ENCODE assay signal across 8 cellular contexts in the genomic region with DNA sequence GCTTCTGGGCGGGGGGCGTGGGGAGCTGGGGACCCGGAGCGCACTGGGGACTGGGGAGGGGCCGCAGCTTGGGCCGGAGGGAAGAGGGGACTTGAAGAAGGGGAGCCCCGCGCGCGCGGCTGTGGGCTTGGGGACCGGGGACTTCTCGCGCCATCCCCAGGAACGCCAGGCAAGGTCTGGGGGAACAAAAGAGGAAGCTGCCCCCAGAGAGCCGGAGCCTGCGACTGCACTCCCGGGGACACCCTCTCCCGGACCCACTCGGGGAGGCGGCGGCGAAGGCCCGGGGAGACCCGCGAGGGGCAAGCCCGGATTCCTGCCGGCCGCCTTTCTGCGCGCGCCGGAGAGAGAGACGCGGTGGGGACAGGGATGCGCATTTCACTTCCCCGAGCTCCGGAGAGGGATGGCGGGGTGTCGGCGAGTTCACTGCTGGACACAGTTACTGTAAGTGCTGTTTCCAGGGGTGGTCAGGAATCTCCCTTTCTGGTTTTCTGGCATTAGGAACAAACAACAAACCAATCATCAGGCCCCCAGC. TPM values are rescaled to one million over a fixed set of nuclear protein-coding genes. Genes with fewer than 3 reads are reported as not detected.
A peak's percentile ranks its signal among the peaks of the same experiment; 100 is the strongest.
DNase-seq lines count a peak whose midpoint lies in the region; ATAC-seq lines count a peak whose summit lies in the region.

No MANE protein-coding gene starts in this region.

- under 1% methylated on average over 41 of the region's 41 CpGs for WGBS in right cardiac atrium

- H3K4me3 Mint-ChIP-seq in activated naive CD8-positive, alpha-beta T cell, result peak overlapping the region; percentile 92

- ATAC-seq in right cardiac atrium, result peak; percentile 19 to 35
- ATAC-seq in sciatic nerve, result peak; percentile 47
- ATAC-seq in GM21423 (IDR thresholded peaks at IDR 0.05; ENCODE audit: unreplicated experiment), result no peak

- H3K9me3 Mint-ChIP-seq in activated naive CD8-positive, alpha-beta T cell (ENCODE audit: low read depth), result peaks cover 3% of the 10 kb centered on the region

- no peaks in the 10 kb centered on the region for H3K9me3 ChIP-seq in right cardiac atrium (ENCODE audit: control insufficient read depth, low read length)

- intact Hi-C loops in right cardiac atrium (cut with DNase I), result no loop called here
- intact Hi-C loops in sciatic nerve (cut with DNase I), result no loop called here

- peaks cover 2% of the 10 kb centered on the region for H3K36me3 Mint-ChIP-seq in activated naive CD8-positive, alpha-beta T cell

- H3K27ac ChIP-seq in right cardiac atrium (ENCODE audit: low read length), result peak overlapping the region; percentile 61

- H3K27me3 ChIP-seq in right cardiac atrium (ENCODE audit: control insufficient read depth, insufficient read depth), result no peaks in the 10 kb centered on the region

- peak overlapping the region; percentile 60 for H3K4me3 ChIP-seq in right cardiac atrium (ENCODE audit: low read length)

- peak overlapping the region; percentile 83 for H3K27ac Mint-ChIP-seq in activated naive CD8-positive, alpha-beta T cell

- H3K27me3 Mint-ChIP-seq in activated naive CD8-positive, alpha-beta T cell, result no peaks in the 10 kb centered on the region

- DNase-seq in DMS53 (lab: John Stamatoyannopoulos, UW) (peak; percentile 63), DMS53 treated with DMSO at 0.1 percent for 48 hours (lab: John Stamatoyannopoulos, UW; ENCODE audit: unreplicated experiment) (no peak), HuH-7.5 (ENCODE audit: low spot score) (peak; percentile 40), right cardiac atrium (peak in 1 of 3 donors; percentile 73), sciatic nerve (ENCODE audit: low spot score) (no peak), NCI-H1694 treated with DMSO at 0.1 percent for 48 hours (lab: John Stamatoyannopoulos, UW) (no peak)

- peaks cover 28% of the 10 kb centered on the region for H3K4me1 Mint-ChIP-seq in activated naive CD8-positive, alpha-beta T cell (ENCODE audit: low read depth)

- H3K4me1 ChIP-seq in right cardiac atrium (ENCODE audit: control insufficient read depth, insufficient read depth, low read length), result peaks cover 2% of the 10 kb centered on the region

RNA-seq across cellular contexts. Expression of a gene that starts 0.7 kb away (rescaled TPM):
- 10 to 100 TPM in 1 of 4 donors, 1 to 10 TPM in 3; 3.6 to 11.5 (median 5.8) TPM for total RNA-seq in right cardiac atrium
- polyA plus RNA-seq in right cardiac atrium, result 5.7 TPM
- 44.2 TPM for total RNA-seq in sciatic nerve

Comparison
In these comparisons a context has a peak if more than half of its experiments do, and no peak if none do; other contexts are left out.
1. DNase-seq: peak in DMS53 (single experiment) and HuH-7.5 (single experiment); none in DMS53 treated with DMSO at 0.1 percent for 48 hours (single experiment), sciatic nerve (single experiment) and NCI-H1694 treated with DMSO at 0.1 percent for 48 hours (single experiment).